Comparison of ENCODE assay signal across 20 cellular contexts in genomic region chr3:195025056-195025880, GRCh38.
"Had no signal": no experiment of that assay in that cellular context is flagged by ENCODE, and none has a peak within 500 bp of the region (broad histone marks: within the 10 kb centered on the region; RNA-seq: fewer than 3 reads in every experiment).

No MANE protein-coding gene starts in this region.

- H3K36me3 Mint-ChIP-seq: activated naive CD8-positive, alpha-beta T cell treated with anti-CD3 and anti-CD28 coated beads, Interleukin-2, amount 10 ng/mL, durations not matched to agents 7 days and 5 days; naive B cell; stimulated activated effector memory CD8-positive, alpha-beta T cell treated with anti-CD3 and anti-CD28 coated beads, Interleukin-12 subunit alpha, Interleukin-12 subunit beta, amount 100 ng/mL, for 72 hours had no signal

- ATAC-seq: gastroesophageal sphincter; heart left ventricle; left lung; mucosa of descending colon; psoas muscle; right cardiac atrium; stimulated activated effector memory CD8-positive, alpha-beta T cell treated with anti-CD3 and anti-CD28 coated beads, Interleukin-12 subunit alpha, Interleukin-12 subunit beta, amount 100 ng/mL, for 72 hours had no signal

- H3K9me3 Mint-ChIP-seq: stimulated activated effector memory CD8-positive, alpha-beta T cell treated with anti-CD3 and anti-CD28 coated beads, Interleukin-12 subunit alpha, Interleukin-12 subunit beta, amount 100 ng/mL, for 72 hours had no signal

- H3K4me3 Mint-ChIP-seq: activated naive CD8-positive, alpha-beta T cell treated with anti-CD3 and anti-CD28 coated beads, Interleukin-2, amount 10 ng/mL, durations not matched to agents 7 days and 5 days; naive B cell; neural crest cell; stimulated activated effector memory CD8-positive, alpha-beta T cell treated with anti-CD3 and anti-CD28 coated beads, Interleukin-12 subunit alpha, Interleukin-12 subunit beta, amount 100 ng/mL, for 72 hours had no signal

- H3K4me3 ChIP-seq: cardiac muscle cell, gastroesophageal sphincter, heart left ventricle, left lung, mucosa of descending colon, psoas muscle, smooth muscle cell, testis, upper lobe of left lung had no signal

- H3K27ac Mint-ChIP-seq: activated naive CD8-positive, alpha-beta T cell treated with anti-CD3 and anti-CD28 coated beads, Interleukin-2, amount 10 ng/mL, durations not matched to agents 7 days and 5 days; naive B cell; stimulated activated effector memory CD8-positive, alpha-beta T cell treated with anti-CD3 and anti-CD28 coated beads, Interleukin-12 subunit alpha, Interleukin-12 subunit beta, amount 100 ng/mL, for 72 hours had no signal

- DNase-seq: activated CD4-positive, alpha-beta T cell treated with anti-CD3 and anti-CD28 coated beads, Interleukin-2, amount 50 U/mL, for 4 hours; activated naive CD8-positive, alpha-beta T cell treated with anti-CD3 and anti-CD28 coated beads, Interleukin-2, amount 10 ng/mL, durations not matched to agents 7 days and 5 days; activated T-cell treated with anti-CD3 and anti-CD28 coated beads for 4 hours; amygdala; heart left ventricle; mammary epithelial cell; mucosa of descending colon; naive B cell; psoas muscle; right cardiac atrium; stimulated activated CD4-positive, alpha-beta T cell treated with anti-CD3 and anti-CD28 coated beads, Interleukin-4, amount 100 ng/mL, for 24 hours; T-helper 2 cell; testis; upper lobe of left lung had no signal

- H3K4me1 Mint-ChIP-seq: stimulated activated effector memory CD8-positive, alpha-beta T cell treated with anti-CD3 and anti-CD28 coated beads, Interleukin-12 subunit alpha, Interleukin-12 subunit beta, amount 100 ng/mL, for 72 hours had no signal
